Comparison of ENCODE assay signal across 9 cellular contexts in genomic region chr17:13879961-13880466, GRCh38.
"Had no signal": no experiment of that assay in that cellular context is flagged by ENCODE, and none has a peak within 500 bp of the region (broad histone marks: within the 10 kb centered on the region; RNA-seq: fewer than 3 reads in every experiment).

No MANE protein-coding gene starts in this region.

- ATAC-seq: GM23338, HCT116 had no signal

- H3K36me3 ChIP-seq: HAP-1 had no signal

- H3K4me1 ChIP-seq: HAP-1 had no signal

- H3K4me3 ChIP-seq: GM23248, GM23338, HAP-1 had no signal

- H3K9me3 ChIP-seq: HAP-1 had no signal

- DNase-seq: GM23248, GOT3, H7, H9, HCEC 1CT, HFFc6 had no signal

- H3K27ac ChIP-seq: GM23248 had no signal
